In genomic region chr7:94449151-94449725, GRCh38 we compare ENCODE assay signal across 8 cellular contexts. TPM values are rescaled to one million over a fixed set of nuclear protein-coding genes. Genes with fewer than 3 reads are reported as not detected.
A peak's percentile ranks its signal among the peaks of the same experiment; 100 is the strongest.
DNase-seq lines count a peak whose midpoint lies in the region; ATAC-seq and FAIRE-seq lines count a peak whose summit lies in the region.

No MANE protein-coding gene starts in this region.

- no peaks in the 10 kb centered on the region for H3K4me1 ChIP-seq in GM23248 (ENCODE audit: insufficient read depth)
- no peaks in the 10 kb centered on the region for H3K4me1 ChIP-seq in small intestine (ENCODE audit: control insufficient read depth in 2 of 2, insufficient read depth in 1 of 2, low read depth in 1 of 2, low read length in 1 of 2)

- no peaks in the 10 kb centered on the region for H3K27me3 ChIP-seq in GM23248 (replicated peaks; ENCODE audit: insufficient read depth)
- H3K27me3 ChIP-seq in small intestine (ENCODE audit: control insufficient read depth in 2 of 2, insufficient read depth in 2 of 2, low read length in 2 of 2), result no peaks in the 10 kb centered on the region

- H3K36me3 ChIP-seq in GM23248 (ENCODE audit: low read depth) (no peaks in the 10 kb centered on the region), small intestine (ENCODE audit: control insufficient read depth in 2 of 2, insufficient read depth in 2 of 2, low read length in 2 of 2) (no peaks in the 10 kb centered on the region)

- H3K9me3 ChIP-seq in GM23248 (ENCODE audit: low read depth) (no peaks in the 10 kb centered on the region), small intestine (ENCODE audit: control insufficient read depth, low read depth) (no peaks in the 10 kb centered on the region)

- no peak overlapping the region for H3K4me3 ChIP-seq in GM23248
- no peak overlapping the region for H3K4me3 ChIP-seq in small intestine (ENCODE audit: low read depth in 1 of 2, low read length in 2 of 2)

- in situ Hi-C loops in GM23248 (cut with MboI), result no loop called here

- H3K79me2 ChIP-seq in GM23248 (ENCODE audit: insufficient read depth), result no peaks in the 10 kb centered on the region

- no peak overlapping the region for H3K4me2 ChIP-seq in GM23248 (ENCODE audit: unreplicated experiment)

- peak; percentile 62 for DNase-seq in GM03348 (ENCODE audit: low spot score)
- peak; percentile 74 for DNase-seq in GM23248
- peak; percentile 44 for DNase-seq in NCI-H1092 (lab: John Stamatoyannopoulos, UW)
- peak; percentile 76 for DNase-seq in SW480 (ENCODE audit: low spot score)
- DNase-seq in globus pallidus (ENCODE audit: low spot score), result peak; percentile 51
- peak; percentile 20 for DNase-seq in small intestine
- no peak for DNase-seq in stimulated activated CD4-positive, alpha-beta T cell treated with anti-CD3 and anti-CD28 coated beads, Interleukin-12 subunit alpha, Interleukin-12 subunit beta, amount 100 ng/mL, for 4 hours

- no peak overlapping the region for H3K9ac ChIP-seq in GM23248

- WGBS in GM23248 (ENCODE audit: low coverage in 1 of 2, low lambda C conversion rate in 2 of 2, missing lambda C conversion rate in 2 of 2), 2 experiments, result 34 to 35% methylated on average over 4 of the region's 4 CpGs
- WGBS in small intestine, 3 donors, result 36 to 46% (median 39%) methylated on average over 4 of the region's 4 CpGs

- ATAC-seq in HG03025 (IDR thresholded peaks at IDR 0.05; ENCODE audit: low FRiP score, unreplicated experiment), result no peak

- H3K9me2 ChIP-seq in GM23248 (ENCODE audit: insufficient read depth), result no peaks in the 10 kb centered on the region

- H2AFZ ChIP-seq in GM23248, result peak overlapping the region; percentile 52

- no peaks in the 10 kb centered on the region for H4K20me1 ChIP-seq in GM23248 (ENCODE audit: insufficient read depth)

- H3K27ac ChIP-seq in GM23248, result no peak overlapping the region
- no peak overlapping the region for H3K27ac ChIP-seq in small intestine (ENCODE audit: low read depth in 1 of 2, low read length in 1 of 2)

- FAIRE-seq in small intestine (lab: Jason Lieb, UNC), result peak; percentile 74

- no peaks in the 10 kb centered on the region for H3F3A ChIP-seq in GM23248 (ENCODE audit: insufficient read depth)

RNA-seq across cellular contexts. Expression of gene COL1A2, which starts 54.5 kb away (rescaled TPM):
- total RNA-seq in GM23248 (2014; rRNA removed; shearing (Covaris generic)), result 10,930 and 11,288 TPM in 2 replicates
- polyA plus RNA-seq in GM23248 (2016; fragmentation: Nextera tagmentation; extraction: Ambion mirVana) (9,779 and 9,902 TPM in 2 replicates), small intestine (10 to 100 TPM in 2 of 3 donors, 1 to 10 TPM in 1; 2.0 to 78.1 (median 10.3) TPM)

Comparison
In these comparisons a context has a peak if more than half of its experiments do, and no peak if none do; other contexts are left out.
1. RNA of gene COL1A2, which starts 54.5 kb away (polyA plus RNA-seq): 9,779 to 9,902 TPM in GM23248; 2.0 to 78.1 TPM in small intestine; every median in the first group is over 100 times any median in the second.